20 cellular contexts compared by ENCODE assay signal in the genomic region with DNA sequence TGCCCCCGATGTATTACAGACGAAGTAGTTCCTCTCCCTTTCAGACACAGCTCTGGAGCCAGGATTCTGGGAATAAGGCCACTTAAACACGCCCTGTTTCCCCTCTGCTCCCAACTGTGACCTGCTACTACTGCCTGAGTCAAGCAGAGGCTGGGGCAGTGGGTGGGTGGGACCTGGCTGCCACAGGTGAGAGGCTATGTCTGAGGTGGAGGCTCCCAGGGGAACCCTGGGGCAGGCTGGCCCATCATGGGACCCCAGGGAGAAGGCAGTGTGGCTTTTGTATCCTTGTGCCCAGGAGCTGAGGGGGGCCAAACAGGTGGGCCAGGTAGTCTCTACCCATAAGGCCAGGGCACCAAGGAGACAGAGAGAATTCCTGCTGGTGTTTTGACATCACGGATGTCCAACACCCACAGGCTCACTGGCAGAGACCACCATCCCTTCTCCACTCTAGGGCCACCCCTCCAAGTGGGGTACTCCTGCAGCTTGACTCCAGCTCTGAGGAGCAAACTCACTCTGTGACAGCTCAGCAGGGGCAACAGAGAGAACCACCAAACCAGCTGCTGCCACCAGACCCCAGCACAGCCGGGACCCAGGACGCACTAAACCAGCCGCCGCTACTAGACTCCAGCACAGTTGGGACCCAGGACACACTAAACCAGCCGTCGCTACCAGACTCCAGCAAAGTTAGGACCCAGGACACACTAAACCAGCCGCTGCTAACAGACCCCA.
A peak's percentile ranks its signal among the peaks of the same experiment; 100 is the strongest.
DNase-seq lines count a peak whose midpoint lies in the region; ATAC-seq and TF ChIP-seq lines count a peak whose summit lies in the region.
"Had no signal": no experiment of that assay in that cellular context is flagged by ENCODE, and none has a peak within 500 bp of the region (broad histone marks: within the 10 kb centered on the region; RNA-seq: fewer than 3 reads in every experiment).

No MANE protein-coding gene starts in this region.

- DNase-seq in activated CD8-positive, alpha-beta memory T cell treated with anti-CD3 and anti-CD28 coated beads for 24 hours = peak; percentile 30
- no peak for DNase-seq in activated CD8-positive, alpha-beta memory T cell treated with anti-CD3 and anti-CD28 coated beads, Interleukin-2, amount 50 U/mL, for 48 hours
- DNase-seq in endothelial cell (ENCODE audit: low spot score) (no peak), mesenchymal stem cell (no peak), upper lobe of right lung (no peak), SIG-M5 (lab: John Stamatoyannopoulos, UW) (no peak), GM13977 (ENCODE audit: low spot score) (no peak)
- DNase-seq in effector CD4-positive, alpha-beta T cell = no peak
- DNase-seq: 8988T; Calu3; CD8-positive, alpha-beta memory T cell; DMS153; Kasumi-1; NCI-H1694; NCI-H2081; NCI-H446; NCI-H526; SHP77 had no signal

- H3K4me1 ChIP-seq in mesenchymal stem cell (ENCODE audit: control insufficient read depth, insufficient read depth, low read depth, low read length) (no peaks in the 10 kb centered on the region), upper lobe of right lung (no peaks in the 10 kb centered on the region)

- no peaks in the 10 kb centered on the region for H3K9me3 ChIP-seq in mesenchymal stem cell (ENCODE audit: control insufficient read depth, low read length)
- H3K9me3 ChIP-seq in upper lobe of right lung = no peaks in the 10 kb centered on the region

- H3K14ac ChIP-seq in mesenchymal stem cell (ENCODE audit: low read length in 2 of 2) = no peak overlapping the region

- H3K4me3 ChIP-seq in mesenchymal stem cell (ENCODE audit: insufficient read depth in 1 of 2, low read depth in 1 of 2, low read length in 2 of 2) (no peak overlapping the region), upper lobe of right lung (no peak overlapping the region)
- H3K4me3 ChIP-seq: SK-N-MC had no signal

- intact Hi-C loops in upper lobe of right lung (cut with DNase I) = no loop called here

- H3K36me3 ChIP-seq in mesenchymal stem cell (ENCODE audit: control insufficient read depth in 1 of 2, insufficient read depth in 2 of 2, low read depth in 1 of 2, low read length in 2 of 2) (peaks cover 0 to 72% of the 10 kb centered on the region in 2 experiments), upper lobe of right lung (peaks cover 41% of the 10 kb centered on the region)

- H3K4me2 ChIP-seq in mesenchymal stem cell (ENCODE audit: low read length, poor library complexity, severe bottlenecking) = no peak overlapping the region

- peaks cover 42% of the 10 kb centered on the region for H3K36me3 Mint-ChIP-seq in endothelial cell (ENCODE audit: low read depth, unreplicated experiment)

- H2BK15ac ChIP-seq in mesenchymal stem cell (ENCODE audit: low read depth, poor library complexity, severe bottlenecking) = peak overlapping the region; percentile 7

- no peak overlapping the region for H3K27ac ChIP-seq in mesenchymal stem cell (ENCODE audit: low read length, poor library complexity, severe bottlenecking)
- no peak overlapping the region for H3K27ac ChIP-seq in upper lobe of right lung
- H3K27ac ChIP-seq: C4-2B, SK-N-MC had no signal

- no peak overlapping the region for H3K4ac ChIP-seq in mesenchymal stem cell (ENCODE audit: low read depth in 1 of 2, low read length in 2 of 2)

- H3K4me3 Mint-ChIP-seq in endothelial cell (ENCODE audit: unreplicated experiment) = peak overlapping the region; percentile 37
- H3K4me3 Mint-ChIP-seq: CD8-positive, alpha-beta memory T cell had no signal

- H3K27me3 ChIP-seq in mesenchymal stem cell (ENCODE audit: control insufficient read depth in 1 of 2, insufficient read depth in 1 of 2, low read length in 2 of 2) (no peaks in the 10 kb centered on the region), upper lobe of right lung (no peaks in the 10 kb centered on the region)

- peak; percentile 45 for ATAC-seq in upper lobe of right lung

- H3K27ac Mint-ChIP-seq in endothelial cell (ENCODE audit: unreplicated experiment) = peak overlapping the region; percentile 64
- H3K27ac Mint-ChIP-seq: CD8-positive, alpha-beta memory T cell had no signal

- H3K4me1 Mint-ChIP-seq in endothelial cell (ENCODE audit: unreplicated experiment) = peaks cover 13% of the 10 kb centered on the region
- H3K4me1 Mint-ChIP-seq: CD8-positive, alpha-beta memory T cell had no signal

- H3K23ac ChIP-seq in mesenchymal stem cell (ENCODE audit: low read length in 2 of 2) = no peak overlapping the region

- H3K79me1 ChIP-seq in mesenchymal stem cell (replicated peaks; ENCODE audit: low read length, poor library complexity, severe bottlenecking) = peaks cover 8% of the 10 kb centered on the region

- TF ChIP-seq CTCF in endothelial cell (IDR thresholded peaks at IDR 0.05; ENCODE audit: unreplicated experiment) (no peak), upper lobe of right lung (IDR thresholded peaks at IDR 0.05) (no peak), GM13977 (IDR thresholded peaks at IDR 0.05; ENCODE audit: extremely low read depth, insufficient read depth, missing control alignments) (no peak)

- no peak overlapping the region for H3K18ac ChIP-seq in mesenchymal stem cell (ENCODE audit: low read depth in 1 of 2, low read length in 2 of 2)

- 90% methylated on average over 11 of the region's 11 CpGs for WGBS in mesenchymal stem cell

- H3K9ac ChIP-seq in mesenchymal stem cell (ENCODE audit: low read length) = no peak overlapping the region

- no peak overlapping the region for H2BK120ac ChIP-seq in mesenchymal stem cell (ENCODE audit: low read depth, low read length)

- H3K27me3 Mint-ChIP-seq in endothelial cell (ENCODE audit: unreplicated experiment) = peaks cover 3% of the 10 kb centered on the region
- H3K27me3 Mint-ChIP-seq: CD8-positive, alpha-beta memory T cell had no signal

- H4K91ac ChIP-seq in mesenchymal stem cell (ENCODE audit: low read length) = no peak overlapping the region

- in situ Hi-C loops in GM13977 (cut with MboI; ENCODE audit: low pct_unique_long_range_greater_than_20kb, low sequenced_read_pairs, unreplicated experiment) = no loop called here

- H2AK5ac ChIP-seq in mesenchymal stem cell (ENCODE audit: low read length, severe bottlenecking) = no peak overlapping the region

- no peaks in the 10 kb centered on the region for H3K9me3 Mint-ChIP-seq in endothelial cell (ENCODE audit: unreplicated experiment)
- H3K9me3 Mint-ChIP-seq: CD8-positive, alpha-beta memory T cell had no signal

- H2AFZ ChIP-seq in mesenchymal stem cell (ENCODE audit: low read depth, low read length) = no peak overlapping the region

- H2BK5ac ChIP-seq in mesenchymal stem cell (ENCODE audit: low read depth, low read length, poor library complexity, severe bottlenecking) = no peak overlapping the region

- H2BK12ac ChIP-seq in mesenchymal stem cell (ENCODE audit: low read length in 2 of 2) = no peak overlapping the region

- H4K8ac ChIP-seq in mesenchymal stem cell (ENCODE audit: low read length) = peak overlapping the region; percentile 24
